In the genomic region with DNA sequence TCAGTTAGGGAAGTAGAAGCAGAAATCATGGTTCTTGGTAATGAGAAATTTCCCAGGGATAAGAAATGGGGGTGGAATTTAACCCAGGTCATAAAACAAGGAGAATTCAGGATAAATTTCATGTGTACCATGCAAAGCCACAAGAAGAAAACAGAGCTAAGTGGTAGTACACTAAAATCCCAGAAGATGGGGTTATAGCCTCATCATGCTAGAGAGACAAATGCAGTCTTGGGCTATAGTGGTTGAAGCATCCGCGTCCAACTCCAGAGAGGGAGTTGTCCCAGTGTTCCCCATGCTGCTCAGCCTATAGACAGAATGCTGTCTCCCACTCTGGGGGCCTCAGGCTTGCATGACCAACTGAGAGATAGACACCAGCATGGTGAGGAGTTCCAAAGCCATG, we compare ENCODE assay signal across 11 cellular contexts. TPM values are rescaled to one million over a fixed set of nuclear protein-coding genes. Genes with fewer than 3 reads are reported as not detected.
DNase-seq lines count a peak whose midpoint lies in the region; ATAC-seq and TF ChIP-seq lines count a peak whose summit lies in the region.
"Had no signal": no experiment of that assay in that cellular context is flagged by ENCODE, and none has a peak within 500 bp of the region (broad histone marks: within the 10 kb centered on the region; RNA-seq: fewer than 3 reads in every experiment).

No MANE protein-coding gene starts in this region.

- in situ Hi-C loops in SK-MEL-5 (cut with HindIII; ENCODE audit: low pct_unique_long_range_greater_than_20kb, low sequenced_read_pairs) = no loop called here

- TF ChIP-seq CTCF in fibroblast of villous mesenchyme (IDR thresholded peaks at IDR 0.05; ENCODE audit: insufficient read depth, low read depth, low read length) = peak; percentile 63

- no peaks in the 10 kb centered on the region for H3K36me3 Mint-ChIP-seq in activated T-cell treated with anti-CD3 and anti-CD28 coated beads, Interleukin-2, amount 50 U/mL, for 24 hours (ENCODE audit: low read depth)
- H3K36me3 Mint-ChIP-seq: naive thymus-derived CD4-positive, alpha-beta T cell had no signal

- peak in 2 of 3 experiments; percentile 17 to 46 for DNase-seq in NCI-H1417 (lab: John Stamatoyannopoulos, UW)
- DNase-seq in NCI-H1417 treated with DMSO at 0.1 percent for 48 hours (lab: John Stamatoyannopoulos, UW) = no peak
- peak; percentile 68 for DNase-seq in SK-MEL-5 (ENCODE audit: low read depth, low spot score)
- DNase-seq in fibroblast of villous mesenchyme (ENCODE audit: low read depth) = peak; percentile 62
- peak; percentile 44 for DNase-seq in skeletal muscle cell (ENCODE audit: low read depth)
- DNase-seq in activated T-cell treated with anti-CD3 and anti-CD28 coated beads, Interleukin-2, amount 50 U/mL, for 48 hours = no peak
- DNase-seq in activated T-cell treated with anti-CD3 and anti-CD28 coated beads, Interleukin-2, amount 50 U/mL, for 24 hours = no peak
- DNase-seq: ACHN; activated CD4-positive, alpha-beta T cell treated with anti-CD3 and anti-CD28 coated beads, Interleukin-2, amount 50 U/mL, for 1 hour; naive thymus-derived CD4-positive, alpha-beta T cell had no signal

- H3K4me3 Mint-ChIP-seq in activated T-cell treated with anti-CD3 and anti-CD28 coated beads, Interleukin-2, amount 50 U/mL, for 24 hours = no peak overlapping the region
- H3K4me3 Mint-ChIP-seq: naive thymus-derived CD4-positive, alpha-beta T cell had no signal

- H3K9me3 Mint-ChIP-seq in activated T-cell treated with anti-CD3 and anti-CD28 coated beads, Interleukin-2, amount 50 U/mL, for 24 hours = no peaks in the 10 kb centered on the region

- H3K27me3 Mint-ChIP-seq in activated T-cell treated with anti-CD3 and anti-CD28 coated beads, Interleukin-2, amount 50 U/mL, for 24 hours = peaks cover 11% of the 10 kb centered on the region

- H3K4me1 Mint-ChIP-seq in activated T-cell treated with anti-CD3 and anti-CD28 coated beads, Interleukin-2, amount 50 U/mL, for 24 hours (ENCODE audit: low read depth) = no peaks in the 10 kb centered on the region
- H3K4me1 Mint-ChIP-seq: naive thymus-derived CD4-positive, alpha-beta T cell had no signal

- no peak overlapping the region for H3K27ac Mint-ChIP-seq in activated T-cell treated with anti-CD3 and anti-CD28 coated beads, Interleukin-2, amount 50 U/mL, for 24 hours
- H3K27ac Mint-ChIP-seq: naive thymus-derived CD4-positive, alpha-beta T cell had no signal

- ATAC-seq in GM18868 (IDR thresholded peaks at IDR 0.05; ENCODE audit: unreplicated experiment) = no peak
- ATAC-seq: naive thymus-derived CD4-positive, alpha-beta T cell had no signal

- H3K4me3 ChIP-seq in fibroblast of villous mesenchyme (ENCODE audit: low read depth, low read length) (no peak overlapping the region), skeletal muscle cell (ENCODE audit: low read depth, low read length) (no peak overlapping the region)

RNA-seq across cellular contexts. Expression of a gene that starts 36.2 kb away (rescaled TPM):
- not detected in 2 replicates for total RNA-seq in SK-MEL-5 (2014; rRNA removed; shearing (Covaris generic))
- polyA plus RNA-seq in SK-MEL-5 (2015; cell fraction: cytosol; rRNA removed) = not detected in 2 replicates
- polyA plus RNA-seq in SK-MEL-5 (2015; cell fraction: nucleus; rRNA removed) = not detected in 2 replicates
- not detected in 2 replicates for total RNA-seq in fibroblast of villous mesenchyme
- total RNA-seq: naive thymus-derived CD4-positive, alpha-beta T cell had no signal
- polyA plus RNA-seq: naive thymus-derived CD4-positive, alpha-beta T cell had no signal

Comparison
In these comparisons a context has a peak if more than half of its experiments do, and no peak if none do; other contexts are left out.
1. DNase-seq: peak in NCI-H1417 (2 of 3), SK-MEL-5 (single experiment), fibroblast of villous mesenchyme (single experiment) and skeletal muscle cell (single experiment); none in NCI-H1417 treated with DMSO at 0.1 percent for 48 hours (single experiment), activated T-cell treated with anti-CD3 and anti-CD28 coated beads, Interleukin-2, amount 50 U/mL, for 48 hours (0 of 2) and activated T-cell treated with anti-CD3 and anti-CD28 coated beads, Interleukin-2, amount 50 U/mL, for 24 hours (single experiment).